18 cellular contexts compared by ENCODE assay signal in genomic region chrX:77174680-77175336, GRCh38.
DNase-seq lines count a peak whose midpoint lies in the region; ATAC-seq and TF ChIP-seq lines count a peak whose summit lies in the region.
"Had no signal": no experiment of that assay in that cellular context is flagged by ENCODE, and none has a peak within 500 bp of the region (broad histone marks: within the 10 kb centered on the region; RNA-seq: fewer than 3 reads in every experiment).

No MANE protein-coding gene starts in this region.

- no peak overlapping the region for H3K4ac ChIP-seq in mesendoderm (ENCODE audit: low read depth, low read length)

- no peaks in the 10 kb centered on the region for H3K79me1 ChIP-seq in mesendoderm (ENCODE audit: low read length)

- no peaks in the 10 kb centered on the region for H3K36me3 ChIP-seq in mesendoderm (ENCODE audit: control insufficient read depth, insufficient read depth, low read length)
- no peaks in the 10 kb centered on the region for H3K36me3 ChIP-seq in tibial artery
- H3K36me3 ChIP-seq: BLaER1 had no signal

- H2BK5ac ChIP-seq in mesendoderm (ENCODE audit: low read length): no peak overlapping the region

- no peaks in the 10 kb centered on the region for H3K79me2 ChIP-seq in mesendoderm (ENCODE audit: control insufficient read depth, insufficient read depth, low read length)

- H3K23ac ChIP-seq in mesendoderm (ENCODE audit: low read length): no peak overlapping the region

- no peak overlapping the region for H2AK5ac ChIP-seq in mesendoderm (ENCODE audit: low read length)

- H3K18ac ChIP-seq in mesendoderm (ENCODE audit: low read length): no peak overlapping the region

- no peak overlapping the region for H2BK120ac ChIP-seq in mesendoderm (ENCODE audit: low read depth, low read length)

- intact Hi-C loops in tibial artery (cut with DNase I; ENCODE audit: low total_unique reads): no loop called here

- H3K27me3 ChIP-seq in mesendoderm (ENCODE audit: insufficient read depth, low read length, poor library complexity) (no peaks in the 10 kb centered on the region), tibial artery (no peaks in the 10 kb centered on the region)

- WGBS in mesendoderm (ENCODE audit: extremely low coverage, insufficient coverage, low lambda C conversion rate): no CpG with 5 or more reads among the region's 1 CpG

- no peak for TF ChIP-seq CTCF in tibial artery (IDR thresholded peaks at IDR 0.05)

- no peak overlapping the region for H3K9ac ChIP-seq in mesendoderm (ENCODE audit: low read length)
- H3K9ac ChIP-seq: BLaER1 had no signal

- no peak overlapping the region for H3K56ac ChIP-seq in mesendoderm (ENCODE audit: low read length)

- H4K5ac ChIP-seq in mesendoderm (ENCODE audit: low read length): no peak overlapping the region

- H3K4me3 ChIP-seq in mesendoderm (ENCODE audit: low read length): no peak overlapping the region
- no peak overlapping the region for H3K4me3 ChIP-seq in tibial artery
- H3K4me3 ChIP-seq: A549, BLaER1 had no signal

- H3K4me2 ChIP-seq in mesendoderm (ENCODE audit: low read length): no peak overlapping the region
- H3K4me2 ChIP-seq: A549, BLaER1 had no signal

- no peak overlapping the region for H2BK15ac ChIP-seq in mesendoderm (replicated peaks; ENCODE audit: low read depth)

- ATAC-seq in GM21737 (IDR thresholded peaks at IDR 0.05; ENCODE audit: unreplicated experiment): no peak
- ATAC-seq: A549, HCT116 had no signal

- peaks cover 0 to 5% (median 0%) of the 10 kb centered on the region in 3 donors for H3K9me3 ChIP-seq in tibial artery
- H3K9me3 ChIP-seq: A549 had no signal

- peak; percentile 15 for DNase-seq in ELF-1 (ENCODE audit: low read depth, low spot score)
- DNase-seq in dermis blood vessel endothelial cell: peak; percentile 20
- peak; percentile 0 for DNase-seq in mesendoderm
- DNase-seq in tibial artery: peak; percentile 21 to 69
- no peak for DNase-seq in activated gamma-delta T cell (lab: John Stamatoyannopoulos, UW)
- no peak for DNase-seq in DMS153 (lab: John Stamatoyannopoulos, UW)
- DNase-seq: CD4-positive, alpha-beta memory T cell; DMS 273 treated with DMSO at 0.1 percent for 48 hours; GDM1; GOT3; H7; HFFc6 had no signal

- H3K4me1 ChIP-seq in mesendoderm (ENCODE audit: control insufficient read depth, low read depth, low read length): no peaks in the 10 kb centered on the region
- peaks cover 0 to 17% (median 0%) of the 10 kb centered on the region in 4 donors for H3K4me1 ChIP-seq in tibial artery
- H3K4me1 ChIP-seq: A549, BLaER1 had no signal

- H3K27ac ChIP-seq in mesendoderm (ENCODE audit: low read depth, low read length) (no peak overlapping the region), tibial artery (peak overlapping the region; percentile 22 to 54)
- H3K27ac ChIP-seq: 22Rv1, A549, BLaER1, HL-60 had no signal

- no peak overlapping the region for H4K8ac ChIP-seq in mesendoderm (ENCODE audit: low read depth, low read length)

Comparison
In these comparisons a context has a peak if more than half of its experiments do, and no peak if none do; other contexts are left out.
1. DNase-seq: peak in ELF-1 (single experiment), dermis blood vessel endothelial cell (single experiment), mesendoderm (single experiment) and tibial artery (2 of 2); none in activated gamma-delta T cell (single experiment) and DMS153 (single experiment).